15 cellular contexts compared by ENCODE assay signal in the genomic region with DNA sequence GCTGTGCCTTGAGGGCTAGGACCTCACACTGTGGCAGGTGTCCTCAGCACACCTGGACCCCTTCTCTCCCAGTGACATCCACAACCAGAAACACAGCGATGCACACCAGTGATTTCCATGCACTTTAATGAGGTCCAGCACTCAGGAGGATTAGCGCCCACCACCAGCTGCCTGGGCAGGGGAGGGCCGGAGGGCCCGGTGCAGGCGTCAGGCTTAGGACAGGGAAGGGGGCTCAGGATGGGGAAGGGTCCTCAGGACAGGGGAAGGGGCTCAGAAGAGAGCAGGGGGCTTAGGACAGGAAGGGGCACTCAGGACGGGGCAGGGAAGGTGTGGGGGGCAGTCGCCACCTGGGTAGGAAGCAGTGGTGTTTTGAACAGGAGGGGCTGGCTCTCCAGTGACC. TPM values are rescaled to one million over a fixed set of nuclear protein-coding genes. Genes with fewer than 3 reads are reported as not detected.
"Had no signal": no experiment of that assay in that cellular context is flagged by ENCODE, and none has a peak within 500 bp of the region (broad histone marks: within the 10 kb centered on the region; RNA-seq: fewer than 3 reads in every experiment).

No MANE protein-coding gene starts in this region.

RNA-seq across cellular contexts. Expression of gene TPSB2, which starts 1.8 kb away (rescaled TPM):
- total RNA-seq: activated CD4-positive, alpha-beta memory T cell treated with anti-CD3 and anti-CD28 coated beads, Interleukin-2, amount 10 ng/mL, durations not matched to agents 7 days and 5 days; activated CD4-positive, alpha-beta T cell treated with anti-CD3 and anti-CD28 coated beads for 36 hours; activated CD4-positive, alpha-beta T cell treated with anti-CD3 and anti-CD28 coated beads, Interleukin-2, amount 10 ng/mL, durations not matched to agents 7 days and 5 days; activated CD8-positive, alpha-beta memory T cell treated with anti-CD3 and anti-CD28 coated beads, Interleukin-2, amount 10 ng/mL, durations not matched to agents 7 days and 5 days; activated CD8-positive, alpha-beta T cell treated with anti-CD3 and anti-CD28 coated beads, Interleukin-2, amount 10 ng/mL, durations not matched to agents 7 days and 5 days; activated naive CD8-positive, alpha-beta T cell treated with anti-CD3 and anti-CD28 coated beads for 36 hours; activated T-helper 2 cell treated with anti-CD3 and anti-CD28 coated beads, Interferon-gamma antibody, Interleukin-2, Interleukin-4, amounts not matched to agents 10 μg/mL and 5 μg/mL and 100 μg/mL, durations not matched to agents 14 hours and 24 hours and 36 hours; astrocyte; cerebellum had no signal

RNA-seq across cellular contexts. Expression of gene TPSG1, which starts 3.2 kb away (rescaled TPM):
- total RNA-seq: activated CD4-positive, alpha-beta memory T cell treated with anti-CD3 and anti-CD28 coated beads, Interleukin-2, amount 10 ng/mL, durations not matched to agents 7 days and 5 days; activated CD4-positive, alpha-beta T cell treated with anti-CD3 and anti-CD28 coated beads for 36 hours; activated CD4-positive, alpha-beta T cell treated with anti-CD3 and anti-CD28 coated beads, Interleukin-2, amount 10 ng/mL, durations not matched to agents 7 days and 5 days; activated CD8-positive, alpha-beta memory T cell treated with anti-CD3 and anti-CD28 coated beads, Interleukin-2, amount 10 ng/mL, durations not matched to agents 7 days and 5 days; activated CD8-positive, alpha-beta T cell treated with anti-CD3 and anti-CD28 coated beads, Interleukin-2, amount 10 ng/mL, durations not matched to agents 7 days and 5 days; activated naive CD4-positive, alpha-beta T cell treated with anti-CD3 and anti-CD28 coated beads, Interleukin-2, amount 50 U/mL, for 72 hours; activated naive CD8-positive, alpha-beta T cell treated with anti-CD3 and anti-CD28 coated beads for 36 hours; activated T-helper 2 cell treated with anti-CD3 and anti-CD28 coated beads, Interferon-gamma antibody, Interleukin-2, Interleukin-4, amounts not matched to agents 10 μg/mL and 5 μg/mL and 100 μg/mL, durations not matched to agents 14 hours and 24 hours and 36 hours; astrocyte; body of pancreas; cardiac septum; cerebellum; WTC11 had no signal

RNA-seq across cellular contexts. Expression of gene TPSAB1, which starts 12.3 kb away (rescaled TPM):
- total RNA-seq: activated CD4-positive, alpha-beta memory T cell treated with anti-CD3 and anti-CD28 coated beads, Interleukin-2, amount 10 ng/mL, durations not matched to agents 7 days and 5 days; activated CD4-positive, alpha-beta T cell treated with anti-CD3 and anti-CD28 coated beads for 36 hours; activated CD4-positive, alpha-beta T cell treated with anti-CD3 and anti-CD28 coated beads, Interleukin-2, amount 10 ng/mL, durations not matched to agents 7 days and 5 days; activated CD8-positive, alpha-beta memory T cell treated with anti-CD3 and anti-CD28 coated beads, Interleukin-2, amount 10 ng/mL, durations not matched to agents 7 days and 5 days; activated CD8-positive, alpha-beta T cell treated with anti-CD3 and anti-CD28 coated beads, Interleukin-2, amount 10 ng/mL, durations not matched to agents 7 days and 5 days; activated naive CD8-positive, alpha-beta T cell treated with anti-CD3 and anti-CD28 coated beads for 36 hours; activated T-helper 2 cell treated with anti-CD3 and anti-CD28 coated beads, Interferon-gamma antibody, Interleukin-2, Interleukin-4, amounts not matched to agents 10 μg/mL and 5 μg/mL and 100 μg/mL, durations not matched to agents 14 hours and 24 hours and 36 hours; astrocyte; WTC11 had no signal

RNA-seq across cellular contexts. Expression of gene TPSD1, which starts 27.6 kb away (rescaled TPM):
- total RNA-seq: activated CD4-positive, alpha-beta memory T cell treated with anti-CD3 and anti-CD28 coated beads, Interleukin-2, amount 10 ng/mL, durations not matched to agents 7 days and 5 days; activated CD4-positive, alpha-beta T cell treated with anti-CD3 and anti-CD28 coated beads for 36 hours; activated CD4-positive, alpha-beta T cell treated with anti-CD3 and anti-CD28 coated beads, Interleukin-2, amount 10 ng/mL, durations not matched to agents 7 days and 5 days; activated CD8-positive, alpha-beta memory T cell treated with anti-CD3 and anti-CD28 coated beads, Interleukin-2, amount 10 ng/mL, durations not matched to agents 7 days and 5 days; activated CD8-positive, alpha-beta T cell treated with anti-CD3 and anti-CD28 coated beads, Interleukin-2, amount 10 ng/mL, durations not matched to agents 7 days and 5 days; activated naive CD4-positive, alpha-beta T cell treated with anti-CD3 and anti-CD28 coated beads, Interleukin-2, amount 50 U/mL, for 72 hours; activated naive CD8-positive, alpha-beta T cell treated with anti-CD3 and anti-CD28 coated beads for 36 hours; activated T-helper 2 cell treated with anti-CD3 and anti-CD28 coated beads, Interferon-gamma antibody, Interleukin-2, Interleukin-4, amounts not matched to agents 10 μg/mL and 5 μg/mL and 100 μg/mL, durations not matched to agents 14 hours and 24 hours and 36 hours; adrenal gland; aorta; astrocyte; cardiac septum; cerebellum had no signal
